Comparison of ENCODE assay signal across 17 cellular contexts in the genomic region with DNA sequence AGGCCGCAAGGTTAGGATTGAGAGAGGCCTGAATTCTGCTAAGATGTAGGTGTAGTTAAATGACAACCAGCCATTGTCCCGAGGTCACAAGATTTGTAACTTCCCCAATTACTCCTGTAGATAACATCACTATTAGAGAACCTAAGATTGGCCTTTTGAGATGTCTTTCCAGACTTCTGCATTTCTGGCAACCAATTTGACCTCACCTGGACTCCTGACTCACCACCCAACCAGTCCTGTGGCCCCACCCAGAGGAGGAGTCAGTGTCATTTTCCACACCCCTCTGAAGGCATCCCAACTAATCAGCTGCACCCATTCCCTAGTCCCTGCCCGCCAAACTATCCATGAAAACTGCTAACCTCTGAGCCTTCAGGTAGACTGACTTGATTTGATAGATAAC.
DNase-seq lines count a peak whose midpoint lies in the region; ATAC-seq and TF ChIP-seq lines count a peak whose summit lies in the region.
"Had no signal": no experiment of that assay in that cellular context is flagged by ENCODE, and none has a peak within 500 bp of the region (broad histone marks: within the 10 kb centered on the region; RNA-seq: fewer than 3 reads in every experiment).

No MANE protein-coding gene starts in this region.

- CTCF ChIA-PET in RWPE1 (lab: Yijun Ruan, JAX), result no interaction called here

- H3K36me3 Mint-ChIP-seq in type B pancreatic cell, result no peaks in the 10 kb centered on the region
- peaks cover 4% of the 10 kb centered on the region for H3K36me3 Mint-ChIP-seq in activated naive CD8-positive, alpha-beta T cell treated with anti-CD3 and anti-CD28 coated beads, Interleukin-2, amount 50 U/mL, for 24 hours (ENCODE audit: low read depth)

- H3K27ac Mint-ChIP-seq in type B pancreatic cell, result peak overlapping the region; percentile 54
- H3K27ac Mint-ChIP-seq in activated naive CD8-positive, alpha-beta T cell treated with anti-CD3 and anti-CD28 coated beads, Interleukin-2, amount 50 U/mL, for 24 hours, result no peak overlapping the region

- POLR2A ChIA-PET in RWPE1 (lab: Yijun Ruan, JAX; ENCODE audit: low non-redundant PET), result no interaction called here

- no peaks in the 10 kb centered on the region for H3K9me3 Mint-ChIP-seq in type B pancreatic cell
- no peaks in the 10 kb centered on the region for H3K9me3 Mint-ChIP-seq in activated naive CD8-positive, alpha-beta T cell treated with anti-CD3 and anti-CD28 coated beads, Interleukin-2, amount 50 U/mL, for 24 hours

- H3K27ac ChIP-seq in RWPE1, result no peak overlapping the region
- H3K27ac ChIP-seq: epithelial cell of prostate, left lung had no signal

- ATAC-seq in activated naive CD8-positive, alpha-beta T cell treated with anti-CD3 and anti-CD28 coated beads, Interleukin-2, amount 50 U/mL, for 24 hours, result no peak
- ATAC-seq: left lung had no signal

- H3K27me3 Mint-ChIP-seq in type B pancreatic cell, result peaks cover 17% of the 10 kb centered on the region
- H3K27me3 Mint-ChIP-seq in activated naive CD8-positive, alpha-beta T cell treated with anti-CD3 and anti-CD28 coated beads, Interleukin-2, amount 50 U/mL, for 24 hours, result no peaks in the 10 kb centered on the region

- TF ChIP-seq CTCF in RWPE1 (conservative IDR thresholded peaks at IDR 0.05; ENCODE audit: low read depth) (no peak), type B pancreatic cell (conservative IDR thresholded peaks at IDR 0.05) (no peak)

- H3K4me1 Mint-ChIP-seq in type B pancreatic cell (ENCODE audit: unreplicated experiment), result peaks cover 26% of the 10 kb centered on the region
- H3K4me1 Mint-ChIP-seq in activated naive CD8-positive, alpha-beta T cell treated with anti-CD3 and anti-CD28 coated beads, Interleukin-2, amount 50 U/mL, for 24 hours, result peaks cover 18% of the 10 kb centered on the region

- H3K4me3 Mint-ChIP-seq in type B pancreatic cell, result no peak overlapping the region
- no peak overlapping the region for H3K4me3 Mint-ChIP-seq in activated naive CD8-positive, alpha-beta T cell treated with anti-CD3 and anti-CD28 coated beads, Interleukin-2, amount 50 U/mL, for 24 hours

- DNase-seq in SIG-M5 treated with dmso at 0.1 percent for 504 hours (lab: John Stamatoyannopoulos, UW; ENCODE audit: unreplicated experiment), result peak; percentile 7
- no peak for DNase-seq in SIG-M5 (lab: John Stamatoyannopoulos, UW)
- peak; percentile 38 for DNase-seq in RWPE1 (ENCODE audit: low spot score)
- DNase-seq in islet precursor cell, result peak; percentile 86
- DNase-seq in type B pancreatic cell (ENCODE audit: extremely low spot score, unreplicated experiment), result no peak
- DNase-seq in activated naive CD8-positive, alpha-beta T cell treated with anti-CD3 and anti-CD28 coated beads, Interleukin-2, amount 50 U/mL, for 24 hours, result no peak
- no peak for DNase-seq in NCI-H1436 (lab: John Stamatoyannopoulos, UW)
- no peak for DNase-seq in NCI-H2081 treated with DMSO at 0.1 percent for 48 hours (lab: John Stamatoyannopoulos, UW)
- DNase-seq: activated CD4-positive, alpha-beta T cell treated with anti-CD3 and anti-CD28 coated beads for 1 hour; C1 segment of cervical spinal cord; dermis blood vessel endothelial cell; DMS79; left lung; NCI-H1105; NCI-H2171 treated with DMSO at 0.1 percent for 48 hours; stimulated activated CD4-positive, alpha-beta T cell treated with anti-CD3 and anti-CD28 coated beads, Interleukin-4, amount 100 ng/mL, for 24 hours had no signal

Comparison
In these comparisons a context has a peak if more than half of its experiments do, and no peak if none do; other contexts are left out.
1. DNase-seq: peak in SIG-M5 treated with dmso at 0.1 percent for 504 hours (single experiment), RWPE1 (single experiment) and islet precursor cell (single experiment); none in SIG-M5 (single experiment), type B pancreatic cell (single experiment), activated naive CD8-positive, alpha-beta T cell treated with anti-CD3 and anti-CD28 coated beads, Interleukin-2, amount 50 U/mL, for 24 hours (single experiment), NCI-H1436 (single experiment) and NCI-H2081 treated with DMSO at 0.1 percent for 48 hours (single experiment).